In genomic region chr1:198880397-198880796, GRCh38 we compare ENCODE assay signal across 16 cellular contexts.
DNase-seq lines count a peak whose midpoint lies in the region; ATAC-seq, FAIRE-seq and TF ChIP-seq lines count a peak whose summit lies in the region.
"Had no signal": no experiment of that assay in that cellular context is flagged by ENCODE, and none has a peak within 500 bp of the region (broad histone marks: within the 10 kb centered on the region; RNA-seq: fewer than 3 reads in every experiment).

No MANE protein-coding gene starts in this region.

- H4K20me1 ChIP-seq in PC-9 (ENCODE audit: insufficient read depth) (no peaks in the 10 kb centered on the region), endothelial cell of umbilical vein (replicated peaks; ENCODE audit: control insufficient read depth, extremely low read depth, insufficient read depth, low read length) (peaks cover 7% of the 10 kb centered on the region)

- peaks cover 38% of the 10 kb centered on the region for H3K4me1 Mint-ChIP-seq in activated CD8-positive, alpha-beta T cell treated with anti-CD3 and anti-CD28 coated beads for 36 hours (ENCODE audit: low read depth)
- H3K4me1 Mint-ChIP-seq in activated CD8-positive, alpha-beta T cell treated with anti-CD3 and anti-CD28 coated beads, Interleukin-2, amount 10 ng/mL, durations not matched to agents 7 days and 5 days (ENCODE audit: low read depth): peaks cover 15% of the 10 kb centered on the region
- H3K4me1 Mint-ChIP-seq: IgD-negative memory B cell had no signal

- no peak overlapping the region for H3K18ac ChIP-seq in trophoblast cell (ENCODE audit: low read length)

- intact Hi-C loops in activated CD8-positive, alpha-beta T cell treated with anti-CD3 and anti-CD28 coated beads for 36 hours (cut with micrococcal nuclease): loop anchor here (2.0 kb wide), 1 partner anchor 38 kb away; no protein-coding TSS in a partner anchor
- intact Hi-C loops in PC-9 (cut with micrococcal nuclease; ENCODE audit: unreplicated experiment): no loop called here
- intact Hi-C loops in endothelial cell of umbilical vein (cut with micrococcal nuclease): no loop called here

- no peak for DNase-seq in activated CD8-positive, alpha-beta T cell treated with anti-CD3 and anti-CD28 coated beads for 36 hours
- no peak for DNase-seq in activated CD8-positive, alpha-beta T cell treated with anti-CD3 and anti-CD28 coated beads, Interleukin-2, amount 10 ng/mL, durations not matched to agents 7 days and 5 days
- DNase-seq in PC-9 (no peak), endothelial cell of umbilical vein (ENCODE audit: low read depth, low spot score) (no peak), trophoblast cell (no peak), mucosa of gallbladder (ENCODE audit: low spot score) (no peak), midbrain (lab: John Stamatoyannopoulos, UW) (no peak)
- DNase-seq: ACHN; aorta; effector memory CD4-positive, alpha-beta T cell; left ventricle myocardium inferior; NCI-H1694 treated with DMSO at 0.1 percent for 48 hours; NCI-H526; transverse colon had no signal

- POLR2A ChIA-PET in activated CD8-positive, alpha-beta T cell treated with anti-CD3 and anti-CD28 coated beads for 36 hours (lab: Charles Lee): no interaction called here
- POLR2A ChIA-PET in activated CD8-positive, alpha-beta T cell treated with anti-CD3 and anti-CD28 coated beads, Interleukin-2, amount 10 ng/mL, durations not matched to agents 7 days and 5 days (lab: Charles Lee): no interaction called here
- POLR2A ChIA-PET in PC-9 (lab: Charles Lee; ENCODE audit: unreplicated experiment) (no interaction called here), endothelial cell of umbilical vein (lab: Charles Lee) (interaction anchor here (1.3 kb wide), 1 partner anchor 12 kb away, joined by 5 read pairs; no protein-coding TSS in a partner anchor)

- H3K79me1 ChIP-seq in trophoblast cell (ENCODE audit: low read length): no peaks in the 10 kb centered on the region

- dilution Hi-C loops in endothelial cell of umbilical vein (cut with MboI; ENCODE audit: extremely low pct_ligation_motif_present, low sequenced_read_pairs): no loop called here

- H4K12ac ChIP-seq in trophoblast cell (ENCODE audit: low read depth, low read length): no peak overlapping the region

- H3K27ac ChIP-seq in PC-9 (peak overlapping the region; percentile 82), endothelial cell of umbilical vein (ENCODE audit: insufficient read depth, low read depth, low read length) (peak overlapping the region; percentile 58), trophoblast cell (ENCODE audit: low read depth, low read length) (no peak overlapping the region)
- H3K27ac ChIP-seq: left ventricle myocardium inferior, transverse colon had no signal

- no peaks in the 10 kb centered on the region for H3K36me3 ChIP-seq in PC-9 (ENCODE audit: low read depth)
- peaks cover 0 to 13% of the 10 kb centered on the region in 2 experiments for H3K36me3 ChIP-seq in endothelial cell of umbilical vein (ENCODE audit: control insufficient read depth in 2 of 2, extremely low read depth in 1 of 2, insufficient read depth in 2 of 2, low read length in 2 of 2)
- H3K36me3 ChIP-seq in trophoblast cell (ENCODE audit: control insufficient read depth in 1 of 2, insufficient read depth in 2 of 2, low read length in 2 of 2): no peaks in the 10 kb centered on the region
- H3K36me3 ChIP-seq: left ventricle myocardium inferior, transverse colon had no signal

- no CpG with 5 or more reads among the region's 2 CpGs for WGBS in trophoblast cell (ENCODE audit: extremely low coverage, insufficient coverage, insufficient read length)

- no peak overlapping the region for H4K8ac ChIP-seq in trophoblast cell (ENCODE audit: low read depth, low read length)

- ATAC-seq in activated CD8-positive, alpha-beta T cell treated with anti-CD3 and anti-CD28 coated beads for 36 hours: no peak
- no peak for ATAC-seq in activated CD8-positive, alpha-beta T cell treated with anti-CD3 and anti-CD28 coated beads, Interleukin-2, amount 10 ng/mL, durations not matched to agents 7 days and 5 days
- ATAC-seq in GM19455 (IDR thresholded peaks at IDR 0.05; ENCODE audit: unreplicated experiment): no peak

- peaks cover 12% of the 10 kb centered on the region for H3K4me1 ChIP-seq in PC-9 (replicated peaks; ENCODE audit: insufficient read depth)
- H3K4me1 ChIP-seq in endothelial cell of umbilical vein (ENCODE audit: control insufficient read depth, extremely low read depth, insufficient read depth, low read length): peaks cover 15% of the 10 kb centered on the region
- no peaks in the 10 kb centered on the region for H3K4me1 ChIP-seq in trophoblast cell (ENCODE audit: control insufficient read depth in 1 of 2, insufficient read depth in 2 of 2, low read length in 2 of 2)
- H3K4me1 ChIP-seq: left ventricle myocardium inferior, transverse colon had no signal

- peak; percentile 44 for FAIRE-seq in endothelial cell of umbilical vein (lab: Jason Lieb, UNC)

- H2BK12ac ChIP-seq in trophoblast cell (ENCODE audit: low read length): no peak overlapping the region

- H3K4ac ChIP-seq in trophoblast cell (ENCODE audit: low read depth, low read length): no peak overlapping the region

- no peak overlapping the region for H3K14ac ChIP-seq in trophoblast cell (ENCODE audit: low read length)

- no peaks in the 10 kb centered on the region for H3K9me1 ChIP-seq in endothelial cell of umbilical vein (replicated peaks; ENCODE audit: control insufficient read depth, extremely low read depth, insufficient read depth, low read length)

- no peak overlapping the region for H3K23ac ChIP-seq in trophoblast cell (ENCODE audit: low read length)

- no peaks in the 10 kb centered on the region for H3K27me3 Mint-ChIP-seq in activated CD8-positive, alpha-beta T cell treated with anti-CD3 and anti-CD28 coated beads for 36 hours
- H3K27me3 Mint-ChIP-seq in activated CD8-positive, alpha-beta T cell treated with anti-CD3 and anti-CD28 coated beads, Interleukin-2, amount 10 ng/mL, durations not matched to agents 7 days and 5 days (ENCODE audit: low read depth): no peaks in the 10 kb centered on the region
- H3K27me3 Mint-ChIP-seq: IgD-negative memory B cell had no signal

- no peak overlapping the region for H3K4me3 ChIP-seq in PC-9
- H3K4me3 ChIP-seq in endothelial cell of umbilical vein (replicated peaks in 1 of 3; ENCODE audit: insufficient read depth in 1 of 3, low read depth in 1 of 3, low read length in 3 of 3): no peak overlapping the region
- H3K4me3 ChIP-seq in trophoblast cell (ENCODE audit: low read depth, low read length): no peak overlapping the region
- H3K4me3 ChIP-seq: left ventricle myocardium inferior, transverse colon had no signal

- CTCF ChIA-PET in activated CD8-positive, alpha-beta T cell treated with anti-CD3 and anti-CD28 coated beads for 36 hours (lab: Charles Lee): no interaction called here
- CTCF ChIA-PET in activated CD8-positive, alpha-beta T cell treated with anti-CD3 and anti-CD28 coated beads, Interleukin-2, amount 10 ng/mL, durations not matched to agents 7 days and 5 days (lab: Charles Lee): no interaction called here
- CTCF ChIA-PET in PC-9 (lab: Charles Lee) (no interaction called here), endothelial cell of umbilical vein (lab: Charles Lee) (interaction anchor here (0.8 to 1.5 kb wide), 4 partner anchors 13 to 233 kb away, joined by 3 to 4 read pairs (median 4); no protein-coding TSS in a partner anchor)

- H2AFZ ChIP-seq in PC-9 (no peak overlapping the region), endothelial cell of umbilical vein (ENCODE audit: low read depth, low read length) (no peak overlapping the region), trophoblast cell (ENCODE audit: insufficient read depth, low read length, poor library complexity) (no peak overlapping the region)

- H3K36me3 Mint-ChIP-seq in activated CD8-positive, alpha-beta T cell treated with anti-CD3 and anti-CD28 coated beads for 36 hours (ENCODE audit: low read depth): peaks cover 20% of the 10 kb centered on the region
- H3K36me3 Mint-ChIP-seq in activated CD8-positive, alpha-beta T cell treated with anti-CD3 and anti-CD28 coated beads, Interleukin-2, amount 10 ng/mL, durations not matched to agents 7 days and 5 days (ENCODE audit: low read depth): peaks cover 53% of the 10 kb centered on the region
- H3K36me3 Mint-ChIP-seq: IgD-negative memory B cell had no signal

- H3K4me3 Mint-ChIP-seq in activated CD8-positive, alpha-beta T cell treated with anti-CD3 and anti-CD28 coated beads for 36 hours: no peak overlapping the region
- H3K4me3 Mint-ChIP-seq in activated CD8-positive, alpha-beta T cell treated with anti-CD3 and anti-CD28 coated beads, Interleukin-2, amount 10 ng/mL, durations not matched to agents 7 days and 5 days: no peak overlapping the region
- H3K4me3 Mint-ChIP-seq: IgD-negative memory B cell had no signal

- no peak overlapping the region for H3K9ac ChIP-seq in endothelial cell of umbilical vein (replicated peaks; ENCODE audit: extremely low read depth, insufficient read depth, low read length)
- H3K9ac ChIP-seq in trophoblast cell (ENCODE audit: low read length): no peak overlapping the region

- H3K79me2 ChIP-seq in PC-9 (ENCODE audit: low read depth): no peaks in the 10 kb centered on the region
- H3K79me2 ChIP-seq in endothelial cell of umbilical vein (ENCODE audit: control insufficient read depth, insufficient read depth, low read length): peaks cover 72% of the 10 kb centered on the region
- H3K79me2 ChIP-seq in trophoblast cell (ENCODE audit: control insufficient read depth, insufficient read depth, low read length, poor library complexity): no peaks in the 10 kb centered on the region

- no peak overlapping the region for H2BK5ac ChIP-seq in trophoblast cell (ENCODE audit: low read depth, low read length, poor library complexity)

- no peak overlapping the region for H2AK5ac ChIP-seq in trophoblast cell (ENCODE audit: low read length)

- no peak overlapping the region for H3K4me2 ChIP-seq in PC-9
- peak overlapping the region; percentile 54 for H3K4me2 ChIP-seq in endothelial cell of umbilical vein (ENCODE audit: insufficient read depth, low read length)
- no peak overlapping the region for H3K4me2 ChIP-seq in trophoblast cell (ENCODE audit: low read length)

- TF ChIP-seq POLR2A in endothelial cell of umbilical vein (IDR thresholded peaks at IDR 0.05; ENCODE audit: low read depth, low read length): no peak

- peaks cover 3% of the 10 kb centered on the region for H3K9me3 Mint-ChIP-seq in activated CD8-positive, alpha-beta T cell treated with anti-CD3 and anti-CD28 coated beads for 36 hours
- H3K9me3 Mint-ChIP-seq in activated CD8-positive, alpha-beta T cell treated with anti-CD3 and anti-CD28 coated beads, Interleukin-2, amount 10 ng/mL, durations not matched to agents 7 days and 5 days (ENCODE audit: insufficient read depth): no peaks in the 10 kb centered on the region

- H3K9me3 ChIP-seq in PC-9 (ENCODE audit: insufficient read depth, low read depth): peaks cover 3% of the 10 kb centered on the region; the same call in 1 of the 2 replicates
- H3K9me3 ChIP-seq in endothelial cell of umbilical vein (replicated peaks; ENCODE audit: control insufficient read depth, insufficient read depth, low read length): no peaks in the 10 kb centered on the region
- no peaks in the 10 kb centered on the region for H3K9me3 ChIP-seq in trophoblast cell (ENCODE audit: insufficient read depth, low read depth, low read length)
- H3K9me3 ChIP-seq: left ventricle myocardium inferior, transverse colon had no signal

- peak overlapping the region; percentile 35 for H4K91ac ChIP-seq in trophoblast cell (ENCODE audit: low read depth, low read length)

- H2BK120ac ChIP-seq in trophoblast cell (ENCODE audit: insufficient read depth, low read length, poor library complexity): no peak overlapping the region

- H3K27me3 ChIP-seq in PC-9 (ENCODE audit: insufficient read depth, low read depth) (no peaks in the 10 kb centered on the region), endothelial cell of umbilical vein (ENCODE audit: control insufficient read depth in 2 of 2, insufficient read depth in 2 of 2, low read length in 2 of 2) (no peaks in the 10 kb centered on the region), trophoblast cell (ENCODE audit: insufficient read depth, low read length) (no peaks in the 10 kb centered on the region)
- H3K27me3 ChIP-seq: transverse colon had no signal

- no peaks in the 10 kb centered on the region for H3K9me2 ChIP-seq in PC-9 (ENCODE audit: insufficient read depth)

- no peak for TF ChIP-seq CTCF in activated CD8-positive, alpha-beta T cell treated with anti-CD3 and anti-CD28 coated beads for 36 hours (IDR thresholded peaks at IDR 0.05)
- TF ChIP-seq CTCF in PC-9 (conservative IDR thresholded peaks at IDR 0.05): no peak
- no peak for TF ChIP-seq CTCF in endothelial cell of umbilical vein (IDR thresholded peaks at IDR 0.05; ENCODE audit: extremely low read depth in 1 of 2, insufficient read depth in 1 of 2, low read depth in 1 of 2, low read length in 2 of 2)

- BruUV-seq in PC-9 (replicated peaks; lab: Mats Ljungman, UMichigan) (no TSS peak), endothelial cell of umbilical vein (replicated peaks; lab: Mats Ljungman, UMichigan) (no TSS peak)

- H3K27ac Mint-ChIP-seq in activated CD8-positive, alpha-beta T cell treated with anti-CD3 and anti-CD28 coated beads for 36 hours: peak overlapping the region; percentile 85
- H3K27ac Mint-ChIP-seq in activated CD8-positive, alpha-beta T cell treated with anti-CD3 and anti-CD28 coated beads, Interleukin-2, amount 10 ng/mL, durations not matched to agents 7 days and 5 days: no peak overlapping the region

- H3F3A ChIP-seq in PC-9 (ENCODE audit: insufficient read depth, low read depth): no peaks in the 10 kb centered on the region; the same call in 1 of the 2 replicates
